In the genomic region with DNA sequence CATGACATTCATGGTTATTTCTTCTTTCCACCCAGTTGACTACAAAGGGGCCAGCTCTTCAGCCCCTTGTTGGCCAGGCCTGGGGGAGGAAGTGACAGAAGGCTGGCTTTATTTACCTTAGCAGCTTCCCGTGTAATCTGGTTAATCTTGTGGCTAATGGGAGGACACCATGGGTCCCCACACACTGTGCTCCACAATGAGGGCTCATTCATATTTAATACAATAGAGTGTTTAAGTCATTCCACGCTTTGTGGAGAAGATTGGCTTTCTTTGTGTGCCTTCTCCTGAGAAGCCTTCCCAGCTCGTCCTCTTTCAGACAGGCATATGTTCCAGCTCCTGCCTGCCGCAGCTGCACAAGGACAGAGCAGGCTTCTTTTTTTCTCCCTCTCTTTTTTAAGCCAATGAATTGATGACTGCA, we compare ENCODE assay signal across 16 cellular contexts.
DNase-seq lines count a peak whose midpoint lies in the region; ATAC-seq and TF ChIP-seq lines count a peak whose summit lies in the region.
"Had no signal": no experiment of that assay in that cellular context is flagged by ENCODE, and none has a peak within 500 bp of the region (broad histone marks: within the 10 kb centered on the region; RNA-seq: fewer than 3 reads in every experiment).

No MANE protein-coding gene starts in this region.

- H3K4me3 ChIP-seq in Panc1 (ENCODE audit: low read depth in 2 of 2, low read length in 2 of 2) (no peak overlapping the region), iPS DF 6.9 (ENCODE audit: low read length) (no peak overlapping the region)
- H3K4me3 ChIP-seq: right lobe of liver, transverse colon had no signal

- H3K36me3 Mint-ChIP-seq in effector memory CD8-positive, alpha-beta T cell (ENCODE audit: insufficient read depth), result no peaks in the 10 kb centered on the region
- H3K36me3 Mint-ChIP-seq: activated naive CD8-positive, alpha-beta T cell treated with anti-CD3 and anti-CD28 coated beads for 36 hours; immature natural killer cell had no signal

- H3K4me3 Mint-ChIP-seq in effector memory CD8-positive, alpha-beta T cell, result no peak overlapping the region
- H3K4me3 Mint-ChIP-seq: activated naive CD8-positive, alpha-beta T cell treated with anti-CD3 and anti-CD28 coated beads for 36 hours; activated T-cell treated with anti-CD3 and anti-CD28 coated beads, Interleukin-2, amount 50 U/mL, for 24 hours; immature natural killer cell had no signal

- WGBS in iPS DF 6.9 (ENCODE audit: insufficient coverage, insufficient read length), result no CpG with 5 or more reads among the region's 4 CpGs

- peaks cover 3% of the 10 kb centered on the region; the same call in 1 of the 2 replicates for H3K9me3 ChIP-seq in Panc1 (ENCODE audit: control insufficient read depth, insufficient read depth, low read depth, low read length)
- no peaks in the 10 kb centered on the region; the same call in 1 of the 2 replicates for H3K9me3 ChIP-seq in iPS DF 6.9 (ENCODE audit: control insufficient read depth, insufficient read depth, low read length)
- H3K9me3 ChIP-seq: right lobe of liver, transverse colon had no signal

- H3K27me3 Mint-ChIP-seq in effector memory CD8-positive, alpha-beta T cell, result no peaks in the 10 kb centered on the region
- H3K27me3 Mint-ChIP-seq: activated naive CD8-positive, alpha-beta T cell treated with anti-CD3 and anti-CD28 coated beads for 36 hours; activated T-cell treated with anti-CD3 and anti-CD28 coated beads, Interleukin-2, amount 50 U/mL, for 24 hours had no signal

- no peak overlapping the region for H3K27ac Mint-ChIP-seq in effector memory CD8-positive, alpha-beta T cell
- H3K27ac Mint-ChIP-seq: activated naive CD8-positive, alpha-beta T cell treated with anti-CD3 and anti-CD28 coated beads for 36 hours; activated T-cell treated with anti-CD3 and anti-CD28 coated beads, Interleukin-2, amount 50 U/mL, for 24 hours; immature natural killer cell had no signal

- intact Hi-C loops in Panc1 (cut with micrococcal nuclease; ENCODE audit: unreplicated experiment), result no loop called here

- ATAC-seq in Panc1 (peak; percentile 66; the same call in 1 of the 2 replicates), HG03280 (IDR thresholded peaks at IDR 0.05; ENCODE audit: unreplicated experiment) (no peak)
- no peak for ATAC-seq in effector memory CD8-positive, alpha-beta T cell (replicated peaks)
- ATAC-seq: right lobe of liver had no signal

- DNase-seq in COLO829 (ENCODE audit: low spot score), result peak; percentile 66
- DNase-seq in M059J (ENCODE audit: low read depth), result peak; percentile 15
- no peak for DNase-seq in Panc1 (ENCODE audit: low read depth, low spot score)
- DNase-seq in iPS DF 6.9 (ENCODE audit: low read depth, low spot score), result peak; percentile 11
- no peak for DNase-seq in ACHN
- no peak for DNase-seq in effector memory CD8-positive, alpha-beta T cell
- DNase-seq in occipital lobe (lab: John Stamatoyannopoulos, UW), result no peak
- DNase-seq: activated naive CD8-positive, alpha-beta T cell treated with anti-CD3 and anti-CD28 coated beads for 36 hours; activated T-cell treated with anti-CD3 and anti-CD28 coated beads, Interleukin-2, amount 50 U/mL, for 24 hours; immature natural killer cell; MV-4-11; NCI-H510A treated with DMSO at 0.1 percent for 48 hours; right lobe of liver; stimulated activated CD4-positive, alpha-beta T cell treated with anti-CD3 and anti-CD28 coated beads, Interleukin-4, amount 100 ng/mL, for 4 hours; transverse colon had no signal

- peaks cover 0 to 3% of the 10 kb centered on the region in 2 donors for H3K9me3 Mint-ChIP-seq in effector memory CD8-positive, alpha-beta T cell
- H3K9me3 Mint-ChIP-seq: activated naive CD8-positive, alpha-beta T cell treated with anti-CD3 and anti-CD28 coated beads for 36 hours; activated T-cell treated with anti-CD3 and anti-CD28 coated beads, Interleukin-2, amount 50 U/mL, for 24 hours had no signal

- CTCF ChIA-PET in Panc1 (lab: Charles Lee), result no interaction called here

- peak overlapping the region; percentile 51; the same call in 1 of the 2 replicates for H3K27ac ChIP-seq in Panc1 (ENCODE audit: low read length)
- H3K27ac ChIP-seq in iPS DF 6.9 (ENCODE audit: low read length), result no peak overlapping the region
- H3K27ac ChIP-seq: right lobe of liver, transverse colon had no signal

- H3K36me3 ChIP-seq in Panc1 (ENCODE audit: control insufficient read depth, insufficient read depth, low read length), result no peaks in the 10 kb centered on the region
- H3K36me3 ChIP-seq in iPS DF 6.9 (ENCODE audit: control insufficient read depth, insufficient read depth, low read length), result no peaks in the 10 kb centered on the region
- H3K36me3 ChIP-seq: right lobe of liver, transverse colon had no signal

- no peaks in the 10 kb centered on the region for H3K27me3 ChIP-seq in Panc1 (ENCODE audit: control insufficient read depth, insufficient read depth, low read length)
- H3K27me3 ChIP-seq in iPS DF 6.9 (ENCODE audit: control insufficient read depth, insufficient read depth, low read length), result no peaks in the 10 kb centered on the region
- H3K27me3 ChIP-seq: right lobe of liver, transverse colon had no signal

- no TSS peak for BruUV-seq in Panc1 (replicated peaks; lab: Mats Ljungman, UMichigan)

- no peaks in the 10 kb centered on the region for H3K4me1 Mint-ChIP-seq in effector memory CD8-positive, alpha-beta T cell (ENCODE audit: low read depth in 2 of 2)
- H3K4me1 Mint-ChIP-seq: activated naive CD8-positive, alpha-beta T cell treated with anti-CD3 and anti-CD28 coated beads for 36 hours; immature natural killer cell had no signal

- H3K4me1 ChIP-seq in Panc1 (ENCODE audit: control insufficient read depth, insufficient read depth, low read length) (no peaks in the 10 kb centered on the region), iPS DF 6.9 (ENCODE audit: control insufficient read depth, insufficient read depth, low read length) (no peaks in the 10 kb centered on the region)
- H3K4me1 ChIP-seq: right lobe of liver, transverse colon had no signal

- POLR2A ChIA-PET in Panc1 (lab: Charles Lee), result no interaction called here

- TF ChIP-seq CTCF in Panc1 (IDR thresholded peaks at IDR 0.05), result no peak

- in situ Hi-C loops in Panc1 (cut with HindIII; ENCODE audit: low pct_unique_long_range_greater_than_20kb, low sequenced_read_pairs) (no loop called here), ACHN (cut with HindIII; ENCODE audit: low pct_ligation_motif_present, low pct_unique_long_range_greater_than_20kb, low sequenced_read_pairs) (no loop called here)

Comparison
In these comparisons a context has a peak if more than half of its experiments do, and no peak if none do; other contexts are left out.
1. DNase-seq: peak in COLO829 (single experiment), M059J (single experiment) and iPS DF 6.9 (single experiment); none in Panc1 (single experiment), ACHN (single experiment), effector memory CD8-positive, alpha-beta T cell (0 of 3) and occipital lobe (single experiment).